ENCODE assay signal across 11 cellular contexts in the genomic region with DNA sequence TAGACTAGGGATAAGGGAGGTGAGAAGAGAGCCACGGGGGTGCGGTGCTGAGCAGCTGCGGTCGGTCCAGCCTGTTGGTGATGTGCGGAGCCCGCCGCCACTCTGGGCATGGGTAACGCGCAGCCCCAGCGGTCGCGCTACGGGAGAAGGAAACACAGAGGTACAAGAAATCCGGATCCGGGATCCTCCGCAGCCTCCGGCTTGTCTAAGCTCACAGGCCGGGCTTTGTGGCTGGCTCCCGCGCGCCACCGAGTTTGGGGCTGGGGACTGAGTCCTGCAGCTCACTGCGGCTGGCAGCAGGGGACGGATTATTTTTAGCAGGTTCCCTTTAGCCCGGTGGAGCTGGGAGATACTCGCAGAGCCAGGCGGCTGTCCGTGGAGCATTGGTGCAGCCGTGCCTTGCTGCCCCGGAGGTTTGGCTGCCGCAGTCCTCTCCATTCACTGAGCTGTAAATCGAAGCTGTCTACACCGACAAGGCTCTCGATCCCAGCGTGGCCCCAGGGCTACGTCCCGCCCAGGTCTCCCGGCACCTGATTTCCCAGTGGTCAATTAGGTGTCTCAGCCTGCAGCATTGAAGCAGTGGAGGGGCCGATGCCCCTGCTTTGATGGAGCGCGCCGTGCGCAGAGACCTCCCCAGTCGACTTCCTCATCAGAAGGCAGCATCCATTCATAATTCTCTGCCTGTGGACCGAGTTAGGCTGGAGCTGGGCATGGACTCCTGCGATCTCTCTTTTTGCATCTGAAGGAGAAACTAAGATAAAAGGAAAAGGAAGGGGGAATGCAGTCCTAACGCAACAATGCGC.
A peak's percentile ranks its signal among the peaks of the same experiment; 100 is the strongest.
DNase-seq lines count a peak whose midpoint lies in the region; ATAC-seq and TF ChIP-seq lines count a peak whose summit lies in the region.
"Had no signal": no experiment of that assay in that cellular context is flagged by ENCODE, and none has a peak within 500 bp of the region (broad histone marks: within the 10 kb centered on the region; RNA-seq: fewer than 3 reads in every experiment).

No MANE protein-coding gene starts in this region.

- H4K8ac ChIP-seq in neuronal stem cell (ENCODE audit: low read depth, low read length), result no peak overlapping the region

- no peak overlapping the region for H2BK5ac ChIP-seq in neuronal stem cell (ENCODE audit: low read length)

- peak overlapping the region; percentile 78 for H2AFZ ChIP-seq in neuronal stem cell (ENCODE audit: low read length)

- H2BK12ac ChIP-seq in neuronal stem cell (ENCODE audit: low read length), result no peak overlapping the region

- no peak for ATAC-seq in GM21825 (IDR thresholded peaks at IDR 0.05; ENCODE audit: unreplicated experiment)

- TF ChIP-seq CTCF in WERI-Rb-1 (IDR thresholded peaks at IDR 0.05; ENCODE audit: low read depth, low read length), result 0 out of 2 replicates have a peak, but pooled peaks have one; percentile 9

- peaks cover 2 to 4% of the 10 kb centered on the region in 2 donors for H3K4me1 ChIP-seq in neuronal stem cell (ENCODE audit: control insufficient read depth in 2 of 2, insufficient read depth in 1 of 2, low read depth in 1 of 2, low read length in 2 of 2)
- H3K4me1 ChIP-seq: uterus had no signal

- H4K91ac ChIP-seq in neuronal stem cell (ENCODE audit: low read depth, low read length, poor library complexity), result no peak overlapping the region

- H2BK120ac ChIP-seq in neuronal stem cell (ENCODE audit: low read depth, low read length), result no peak overlapping the region

- H3K4me3 ChIP-seq in WERI-Rb-1 (ENCODE audit: low read depth, low read length) (peak overlapping the region; percentile 38), neuronal stem cell (ENCODE audit: low read length in 2 of 2) (peak overlapping the region; percentile 42 to 77)

- no peaks in the 10 kb centered on the region for H3K79me1 ChIP-seq in neuronal stem cell (ENCODE audit: low read depth, low read length)

- no peak overlapping the region for H3K18ac ChIP-seq in neuronal stem cell (ENCODE audit: low read length)

- H3K4me2 ChIP-seq in neuronal stem cell (ENCODE audit: insufficient read depth, low read length, poor library complexity, severe bottlenecking), result peak overlapping the region; percentile 58

- no peak overlapping the region for H3K4ac ChIP-seq in neuronal stem cell (ENCODE audit: low read length)

- no peak overlapping the region for H2AK5ac ChIP-seq in neuronal stem cell (ENCODE audit: low read depth, low read length)

- DNase-seq in AG20443 (ENCODE audit: low spot score) (peak; percentile 17), WERI-Rb-1 (peak; percentile 17), fibroblast of gingiva (ENCODE audit: low read depth) (peak; percentile 1), neuronal stem cell (ENCODE audit: low spot score) (no peak), epidermal melanocyte (ENCODE audit: insufficient read length, low spot score) (no peak), A172 (ENCODE audit: low spot score) (no peak)
- DNase-seq in central memory CD4-positive, alpha-beta T cell, result no peak
- DNase-seq: GF-D8, NCI-H82, uterus had no signal

- H3K27ac ChIP-seq in WERI-Rb-1 (no peak overlapping the region), neuronal stem cell (replicated peaks; ENCODE audit: low read length) (no peak overlapping the region)
- H3K27ac ChIP-seq: uterus had no signal

- H3K9ac ChIP-seq in neuronal stem cell (ENCODE audit: low read depth, low read length, poor library complexity), result no peak overlapping the region

- no CpG with 5 or more reads among the region's 48 CpGs for WGBS in neuronal stem cell (ENCODE audit: extremely low coverage in 2 of 2, insufficient read length in 2 of 2, insufficient replicate concordance in 1 of 2), 2 donors

- H3K36me3 ChIP-seq in WERI-Rb-1 (no peaks in the 10 kb centered on the region), neuronal stem cell (replicated peaks in 1 of 2; ENCODE audit: control insufficient read depth in 2 of 2, insufficient read depth in 2 of 2, low read length in 2 of 2) (no peaks in the 10 kb centered on the region)
- H3K36me3 ChIP-seq: uterus had no signal

- H3K23ac ChIP-seq in neuronal stem cell (ENCODE audit: low read depth, low read length, poor library complexity), result no peak overlapping the region

- H3K14ac ChIP-seq in neuronal stem cell (ENCODE audit: low read length), result no peak overlapping the region

- H2BK15ac ChIP-seq in neuronal stem cell (ENCODE audit: low read length), result no peak overlapping the region

- no peaks in the 10 kb centered on the region for H3K9me3 ChIP-seq in WERI-Rb-1 (ENCODE audit: severe bottlenecking)
- H3K9me3 ChIP-seq in neuronal stem cell (replicated peaks in 1 of 2; ENCODE audit: control insufficient read depth in 2 of 2, insufficient read depth in 1 of 2, low read depth in 1 of 2, low read length in 2 of 2), result no peaks in the 10 kb centered on the region
- H3K9me3 ChIP-seq: uterus had no signal

- H3K27me3 ChIP-seq in WERI-Rb-1 (ENCODE audit: insufficient read depth, low read depth, severe bottlenecking), result peaks cover 23% of the 10 kb centered on the region
- H3K27me3 ChIP-seq in neuronal stem cell (ENCODE audit: control insufficient read depth in 3 of 3, insufficient read depth in 3 of 3, low read depth in 1 of 3, low read length in 3 of 3), result peaks cover 0 to 26% (median 5%) of the 10 kb centered on the region in 3 experiments
- H3K27me3 ChIP-seq: uterus had no signal

Comparison
In these comparisons a context has a peak if more than half of its experiments do, and no peak if none do; other contexts are left out.
1. DNase-seq: peak in AG20443 (single experiment), WERI-Rb-1 (single experiment) and fibroblast of gingiva (single experiment); none in neuronal stem cell (single experiment), epidermal melanocyte (single experiment), A172 (single experiment) and central memory CD4-positive, alpha-beta T cell (single experiment).